In the genomic region with DNA sequence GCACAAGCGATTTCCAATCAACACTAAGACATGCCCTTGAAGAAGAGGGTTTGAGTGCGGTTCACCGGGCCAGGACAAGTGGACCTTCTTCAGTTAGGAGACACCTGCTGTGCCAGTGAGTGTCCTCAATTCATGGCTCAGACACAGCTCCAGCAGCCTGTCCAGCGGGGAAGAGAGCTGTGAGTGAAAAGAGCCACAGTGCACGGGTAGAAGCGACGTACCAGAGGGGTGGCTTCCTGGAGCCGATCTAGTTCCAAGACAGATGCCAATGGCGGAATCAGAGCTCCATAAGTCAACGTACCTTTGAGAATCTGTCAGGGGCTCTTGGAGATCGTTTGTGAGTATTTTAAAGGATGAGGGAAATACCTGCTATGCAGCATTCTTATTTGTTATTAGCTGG, we compare ENCODE assay signal across 29 cellular contexts.
"Had no signal": no experiment of that assay in that cellular context is flagged by ENCODE, and none has a peak within 500 bp of the region (broad histone marks: within the 10 kb centered on the region; RNA-seq: fewer than 3 reads in every experiment).

No MANE protein-coding gene starts in this region.

- H3K4me1 ChIP-seq: esophagus muscularis mucosa, foreskin keratinocyte, gastroesophageal sphincter, left lung, right atrium auricular region had no signal

- H3K36me3 Mint-ChIP-seq: mesothelial cell of epicardium; naive B cell; natural killer cell treated with Interleukin-12 subunit alpha and Interleukin-12 subunit beta and Interleukin-15 and Interleukin-18, amount 100 ng/mL, for 72 hours had no signal

- H3K4me2 ChIP-seq: hepatocyte, smooth muscle cell had no signal

- H3K27ac Mint-ChIP-seq: mesothelial cell of epicardium; naive B cell; natural killer cell treated with Interleukin-12 subunit alpha and Interleukin-12 subunit beta and Interleukin-15 and Interleukin-18, amount 100 ng/mL, for 72 hours; stimulated activated naive CD8-positive, alpha-beta T cell treated with anti-CD3 and anti-CD28 coated beads, Interleukin-15, amount 100 ng/mL, for 72 hours had no signal

- H3K27ac ChIP-seq: coronary artery, esophagus muscularis mucosa, foreskin keratinocyte, gastroesophageal sphincter, heart left ventricle, hepatocyte, left lung, ovary, right atrium auricular region, thyroid gland had no signal

- H3K79me2 ChIP-seq: hepatocyte had no signal

- DNase-seq: dermis blood vessel endothelial cell; effector memory CD4-positive, alpha-beta T cell; foreskin keratinocyte; heart left ventricle; left cardiac atrium; left lung; mesenchymal stem cell; mucosa of descending colon; naive B cell; occipital lobe; ovary; stimulated activated CD4-positive, alpha-beta T cell treated with anti-CD3 and anti-CD28 coated beads, Interleukin-12 subunit alpha, Interleukin-12 subunit beta, amount 100 ng/mL, for 4 hours; stimulated activated CD4-positive, alpha-beta T cell treated with anti-CD3 and anti-CD28 coated beads, Interleukin-1b, Interleukin-23, amount 100 ng/mL, for 48 hours; stimulated activated CD4-positive, alpha-beta T cell treated with anti-CD3 and anti-CD28 coated beads, Interleukin-4, amount 100 ng/mL, for 1 hour; stimulated activated CD8-positive, alpha-beta memory T cell treated with anti-CD3 and anti-CD28 coated beads, Interleukin-4, amount 100 ng/mL, for 48 hours; stimulated activated naive CD4-positive, alpha-beta T cell; stimulated activated naive CD8-positive, alpha-beta T cell treated with anti-CD3 and anti-CD28 coated beads, Interleukin-15, amount 100 ng/mL, for 72 hours; thyroid gland; trophoblast cell had no signal

- H3K4me1 Mint-ChIP-seq: mesothelial cell of epicardium; naive B cell; neural crest cell; stimulated activated naive CD8-positive, alpha-beta T cell treated with anti-CD3 and anti-CD28 coated beads, Interleukin-15, amount 100 ng/mL, for 72 hours had no signal

- ATAC-seq: foreskin keratinocyte; gastroesophageal sphincter; heart left ventricle; left cardiac atrium; left lung; mucosa of descending colon; natural killer cell treated with Interleukin-12 subunit alpha and Interleukin-12 subunit beta and Interleukin-15 and Interleukin-18, amount 100 ng/mL, for 72 hours; sciatic nerve; stimulated activated naive CD8-positive, alpha-beta T cell treated with anti-CD3 and anti-CD28 coated beads, Interleukin-15, amount 100 ng/mL, for 72 hours had no signal

- H3K9me3 Mint-ChIP-seq: natural killer cell treated with Interleukin-12 subunit alpha and Interleukin-12 subunit beta and Interleukin-15 and Interleukin-18, amount 100 ng/mL, for 72 hours; neural crest cell had no signal

- H3K9me3 ChIP-seq: esophagus muscularis mucosa, gastroesophageal sphincter, heart left ventricle, left lung, mucosa of descending colon, ovary, right atrium auricular region, thyroid gland had no signal

- H3K4me3 Mint-ChIP-seq: mesothelial cell of epicardium; naive B cell; natural killer cell treated with Interleukin-12 subunit alpha and Interleukin-12 subunit beta and Interleukin-15 and Interleukin-18, amount 100 ng/mL, for 72 hours; neural crest cell; stimulated activated naive CD8-positive, alpha-beta T cell treated with anti-CD3 and anti-CD28 coated beads, Interleukin-15, amount 100 ng/mL, for 72 hours had no signal

- H3K27me3 ChIP-seq: foreskin keratinocyte, hepatocyte, ovary, right atrium auricular region, thyroid gland had no signal

- H2AFZ ChIP-seq: hepatocyte had no signal
